Comparison of ENCODE assay signal across 26 cellular contexts in genomic region chr3:65925254-65925954, GRCh38.
"Had no signal": no experiment of that assay in that cellular context is flagged by ENCODE, and none has a peak within 500 bp of the region (broad histone marks: within the 10 kb centered on the region; RNA-seq: fewer than 3 reads in every experiment).

No MANE protein-coding gene starts in this region.

- H3K36me3 Mint-ChIP-seq: activated naive CD4-positive, alpha-beta T cell treated with anti-CD3 and anti-CD28 coated beads, Interleukin-2, amount 50 U/mL, for 72 hours; naive thymus-derived CD4-positive, alpha-beta T cell; stimulated activated memory B cell treated with anti-CD40 and anti-IgM and Interleukin-4, amounts not matched to agents 10 μg/mL and 1 μg/mL and 100 μg/mL, for 72 hours; type B pancreatic cell had no signal

- H3K9me3 Mint-ChIP-seq: activated T-cell treated with anti-CD3 and anti-CD28 coated beads, Interleukin-2, amount 50 U/mL, for 24 hours; activated T-helper 17 cell treated with anti-CD3 and anti-CD28 coated beads, Interleukin-2, amount 50 U/mL, for 72 hours; neural crest cell; type B pancreatic cell had no signal

- H3K36me3 ChIP-seq: brain microvascular endothelial cell, lower lobe of right lung, right atrium auricular region, vagina had no signal

- H3K4me3 Mint-ChIP-seq: activated T-cell treated with anti-CD3 and anti-CD28 coated beads, Interleukin-2, amount 50 U/mL, for 24 hours; activated T-helper 17 cell treated with anti-CD3 and anti-CD28 coated beads, Interleukin-2, amount 50 U/mL, for 72 hours; naive thymus-derived CD4-positive, alpha-beta T cell; neural crest cell; stimulated activated memory B cell treated with anti-CD40 and anti-IgM and Interleukin-4, amounts not matched to agents 10 μg/mL and 1 μg/mL and 100 μg/mL, for 72 hours; type B pancreatic cell had no signal

- H3K4me1 ChIP-seq: testis, vagina had no signal

- H3K27ac Mint-ChIP-seq: activated naive CD4-positive, alpha-beta T cell treated with anti-CD3 and anti-CD28 coated beads, Interleukin-2, amount 50 U/mL, for 72 hours; activated T-cell treated with anti-CD3 and anti-CD28 coated beads, Interleukin-2, amount 50 U/mL, for 24 hours; activated T-helper 17 cell treated with anti-CD3 and anti-CD28 coated beads, Interleukin-2, amount 50 U/mL, for 72 hours; naive thymus-derived CD4-positive, alpha-beta T cell; stimulated activated memory B cell treated with anti-CD40 and anti-IgM and Interleukin-4, amounts not matched to agents 10 μg/mL and 1 μg/mL and 100 μg/mL, for 72 hours; type B pancreatic cell had no signal

- DNase-seq: activated CD8-positive, alpha-beta memory T cell treated with anti-CD3 and anti-CD28 coated beads for 24 hours; activated CD8-positive, alpha-beta memory T cell treated with anti-CD3 and anti-CD28 coated beads, Interleukin-2, amount 50 U/mL, for 4 hours; activated T-cell treated with anti-CD3 and anti-CD28 coated beads, Interleukin-2, amount 50 U/mL, for 24 hours; aorta; brain microvascular endothelial cell; central memory CD4-positive, alpha-beta T cell; dermis blood vessel endothelial cell; effector memory CD4-positive, alpha-beta T cell; glutamatergic neuron; hypothalamus; left cardiac atrium; lower lobe of right lung; naive thymus-derived CD4-positive, alpha-beta T cell; psoas muscle; stimulated activated CD4-positive, alpha-beta T cell treated with anti-CD3 and anti-CD28 coated beads, Interleukin-15, amount 100 ng/mL, for 24 hours; T-helper 9 cell; testis had no signal

- ATAC-seq: activated naive CD4-positive, alpha-beta T cell treated with anti-CD3 and anti-CD28 coated beads, Interleukin-2, amount 50 U/mL, for 72 hours; activated T-helper 17 cell treated with anti-CD3 and anti-CD28 coated beads, Interleukin-2, amount 50 U/mL, for 72 hours; esophagus mucosa; left cardiac atrium; lower lobe of right lung; naive thymus-derived CD4-positive, alpha-beta T cell; psoas muscle; stimulated activated memory B cell treated with anti-CD40 and anti-IgM and Interleukin-4, amounts not matched to agents 10 μg/mL and 1 μg/mL and 100 μg/mL, for 72 hours had no signal

- H3K9me3 ChIP-seq: lower lobe of right lung, psoas muscle, right atrium auricular region, testis, vagina had no signal

- H3K4me3 ChIP-seq: lower lobe of right lung, psoas muscle, right atrium auricular region, skin epidermis, testis, vagina had no signal

- H3K27me3 ChIP-seq: brain microvascular endothelial cell, right atrium auricular region, testis, vagina had no signal

- H3K27me3 Mint-ChIP-seq: stimulated activated memory B cell treated with anti-CD40 and anti-IgM and Interleukin-4, amounts not matched to agents 10 μg/mL and 1 μg/mL and 100 μg/mL, for 72 hours; type B pancreatic cell had no signal

- H3K4me1 Mint-ChIP-seq: activated T-helper 17 cell treated with anti-CD3 and anti-CD28 coated beads, Interleukin-2, amount 50 U/mL, for 72 hours; naive thymus-derived CD4-positive, alpha-beta T cell; stimulated activated memory B cell treated with anti-CD40 and anti-IgM and Interleukin-4, amounts not matched to agents 10 μg/mL and 1 μg/mL and 100 μg/mL, for 72 hours had no signal

- H3K27ac ChIP-seq: brain microvascular endothelial cell, lower lobe of right lung, psoas muscle, right atrium auricular region, skin epidermis, testis, vagina had no signal
